Comparison of ENCODE assay signal across 14 cellular contexts in the genomic region with DNA sequence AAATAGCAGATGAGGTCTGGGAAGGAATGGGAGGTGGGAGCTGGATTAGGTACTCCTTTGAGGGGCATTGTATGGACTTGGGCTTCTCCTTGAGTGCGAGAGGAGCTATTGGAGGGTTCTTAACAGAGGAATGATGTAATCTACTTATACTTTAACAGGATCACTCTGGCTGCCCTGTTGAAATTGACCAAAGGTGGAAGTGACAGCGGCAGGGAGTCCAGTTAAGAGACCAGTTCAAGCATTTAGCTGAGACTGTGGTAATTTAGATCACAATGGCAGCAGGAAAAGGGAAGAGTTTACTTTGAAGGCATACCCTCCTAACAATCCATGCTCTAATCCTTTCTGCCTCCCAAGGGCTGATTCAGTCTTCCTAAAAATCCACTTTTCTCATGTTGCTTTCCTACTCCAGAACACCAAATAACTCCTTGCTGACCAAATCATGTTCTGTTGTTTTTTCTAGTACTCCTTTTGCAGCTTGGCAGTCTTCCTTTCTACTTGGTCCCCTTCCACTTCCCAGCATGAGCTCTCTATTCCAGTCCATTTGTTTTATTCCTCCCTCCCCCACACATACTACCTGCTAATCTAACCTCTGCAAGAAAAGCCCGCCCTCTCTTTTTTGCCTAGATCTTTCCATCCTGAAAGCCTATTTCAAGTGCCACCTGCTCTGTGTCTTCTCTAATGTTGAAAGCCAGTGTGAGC.
DNase-seq lines count a peak whose midpoint lies in the region; ATAC-seq and TF ChIP-seq lines count a peak whose summit lies in the region.
"Had no signal": no experiment of that assay in that cellular context is flagged by ENCODE, and none has a peak within 500 bp of the region (broad histone marks: within the 10 kb centered on the region; RNA-seq: fewer than 3 reads in every experiment).

No MANE protein-coding gene starts in this region.

- H3K27ac Mint-ChIP-seq in CD8-positive, alpha-beta T cell: no peak overlapping the region
- H3K27ac Mint-ChIP-seq: CD8-positive, alpha-beta memory T cell had no signal

- no peaks in the 10 kb centered on the region for H3K4me1 Mint-ChIP-seq in CD8-positive, alpha-beta T cell (ENCODE audit: low read depth)
- H3K4me1 Mint-ChIP-seq: CD8-positive, alpha-beta memory T cell had no signal

- POLR2A ChIA-PET in CD8-positive, alpha-beta T cell (lab: Charles Lee): no interaction called here

- no peaks in the 10 kb centered on the region for H3K36me3 Mint-ChIP-seq in CD8-positive, alpha-beta T cell
- H3K36me3 Mint-ChIP-seq: CD8-positive, alpha-beta memory T cell had no signal

- H3K4me1 ChIP-seq in iPS DF 6.9 (ENCODE audit: control insufficient read depth, insufficient read depth, low read length): peaks cover 1% of the 10 kb centered on the region
- no peaks in the 10 kb centered on the region for H3K4me1 ChIP-seq in upper lobe of right lung
- H3K4me1 ChIP-seq in CD8-positive, alpha-beta T cell (ENCODE audit: insufficient read depth, low read length): no peaks in the 10 kb centered on the region

- H3K27me3 Mint-ChIP-seq in CD8-positive, alpha-beta T cell (ENCODE audit: low read depth): no peaks in the 10 kb centered on the region

- in situ Hi-C loops in astrocyte of the spinal cord (cut with HindIII; ENCODE audit: low sequenced_read_pairs): no loop called here

- H3K9me3 Mint-ChIP-seq in CD8-positive, alpha-beta T cell: no peaks in the 10 kb centered on the region
- H3K9me3 Mint-ChIP-seq: CD8-positive, alpha-beta memory T cell had no signal

- no CpG with 5 or more reads among the region's 3 CpGs for WGBS in iPS DF 6.9 (ENCODE audit: insufficient coverage, insufficient read length)

- no peak overlapping the region for H3K4me3 ChIP-seq in NB4 (ENCODE audit: low read depth, low read length)
- no peak overlapping the region for H3K4me3 ChIP-seq in astrocyte of the spinal cord (ENCODE audit: low read depth, low read length)
- no peak overlapping the region for H3K4me3 ChIP-seq in iPS DF 6.9 (ENCODE audit: low read length)
- H3K4me3 ChIP-seq in upper lobe of right lung: no peak overlapping the region
- H3K4me3 ChIP-seq in CD8-positive, alpha-beta T cell (ENCODE audit: low read depth, low read length): no peak overlapping the region
- H3K4me3 ChIP-seq: PC-9, SK-N-MC had no signal

- CTCF ChIA-PET in CD8-positive, alpha-beta T cell (lab: Charles Lee): no interaction called here

- TF ChIP-seq CTCF in NB4 (IDR thresholded peaks at IDR 0.05; ENCODE audit: low read depth, low read length) (no peak), astrocyte of the spinal cord (IDR thresholded peaks at IDR 0.05; ENCODE audit: low read depth, low read length) (no peak), upper lobe of right lung (IDR thresholded peaks at IDR 0.05) (no peak)
- TF ChIP-seq CTCF in CD8-positive, alpha-beta T cell (IDR thresholded peaks at IDR 0.05): no peak

- H3K27ac ChIP-seq in iPS DF 6.9 (ENCODE audit: low read length) (no peak overlapping the region), upper lobe of right lung (no peak overlapping the region)
- H3K27ac ChIP-seq in CD8-positive, alpha-beta T cell (ENCODE audit: low read depth, low read length): no peak overlapping the region
- H3K27ac ChIP-seq: PC-9, SK-N-MC had no signal

- H3K27me3 ChIP-seq in iPS DF 6.9 (ENCODE audit: control insufficient read depth, insufficient read depth, low read length) (no peaks in the 10 kb centered on the region), upper lobe of right lung (no peaks in the 10 kb centered on the region)
- H3K27me3 ChIP-seq in CD8-positive, alpha-beta T cell (ENCODE audit: insufficient read depth, low read length): no peaks in the 10 kb centered on the region

- H3K9me3 ChIP-seq in iPS DF 6.9 (ENCODE audit: control insufficient read depth, insufficient read depth, low read length) (no peaks in the 10 kb centered on the region; the same call in 1 of the 2 replicates), upper lobe of right lung (no peaks in the 10 kb centered on the region)
- H3K9me3 ChIP-seq in CD8-positive, alpha-beta T cell (ENCODE audit: low read length): no peaks in the 10 kb centered on the region

- intact Hi-C loops in upper lobe of right lung (cut with DNase I): no loop called here
- intact Hi-C loops in CD8-positive, alpha-beta T cell (cut with DNase I, micrococcal nuclease): loop anchor here in 1 of 2 experiments (5.0 kb wide), 1 partner anchor 326 kb away; no protein-coding TSS in a partner anchor

- H3K36me3 ChIP-seq in iPS DF 6.9 (ENCODE audit: control insufficient read depth, insufficient read depth, low read length) (no peaks in the 10 kb centered on the region), upper lobe of right lung (no peaks in the 10 kb centered on the region)
- no peaks in the 10 kb centered on the region for H3K36me3 ChIP-seq in CD8-positive, alpha-beta T cell (ENCODE audit: insufficient read depth, low read length)

- TF ChIP-seq POLR2A in NB4 (IDR thresholded peaks at IDR 0.05; ENCODE audit: extremely low read depth, insufficient read length) (no peak), GM18505 (IDR thresholded peaks at IDR 0.05; ENCODE audit: borderline replicate concordance, extremely low read depth, insufficient read depth, insufficient read length) (no peak)

- no peak overlapping the region for H3K4me3 Mint-ChIP-seq in CD8-positive, alpha-beta T cell
- H3K4me3 Mint-ChIP-seq: CD8-positive, alpha-beta memory T cell had no signal

- ATAC-seq in upper lobe of right lung: peak; percentile 17
- ATAC-seq in CD8-positive, alpha-beta T cell: no peak
- ATAC-seq in GM18505 (IDR thresholded peaks at IDR 0.05; ENCODE audit: unreplicated experiment): no peak

- DNase-seq in NB4 (ENCODE audit: low read depth): peak; percentile 1
- peak; percentile 82 for DNase-seq in astrocyte of the spinal cord (ENCODE audit: low read depth, low spot score)
- DNase-seq in iPS DF 6.9 (ENCODE audit: low read depth, low spot score): peak; percentile 11
- DNase-seq in upper lobe of right lung: no peak
- no peak for DNase-seq in CD8-positive, alpha-beta T cell
- DNase-seq in activated CD4-positive, alpha-beta T cell treated with anti-CD3 and anti-CD28 coated beads for 1 hour: no peak
- DNase-seq: CD8-positive, alpha-beta memory T cell; Kasumi-1; NCI-H1417 treated with DMSO at 0.1 percent for 48 hours; NCI-H2081 treated with DMSO at 0.1 percent for 48 hours; NCI-H524 treated with DMSO at 0.1 percent for 48 hours; PC-9 had no signal

Comparison
In these comparisons a context has a peak if more than half of its experiments do, and no peak if none do; other contexts are left out.
1. DNase-seq: peak in NB4 (single experiment), astrocyte of the spinal cord (single experiment) and iPS DF 6.9 (single experiment); none in upper lobe of right lung (single experiment), CD8-positive, alpha-beta T cell (0 of 7) and activated CD4-positive, alpha-beta T cell treated with anti-CD3 and anti-CD28 coated beads for 1 hour (single experiment).